Comparison of ENCODE assay signal across 36 cellular contexts in genomic region chr9:87867391-87867790, GRCh38. TPM values are rescaled to one million over a fixed set of nuclear protein-coding genes. Genes with fewer than 3 reads are reported as not detected.
"Had no signal": no experiment of that assay in that cellular context is flagged by ENCODE, and none has a peak within 500 bp of the region (broad histone marks: within the 10 kb centered on the region; RNA-seq: fewer than 3 reads in every experiment).

No MANE protein-coding gene starts in this region.

- H3K36me3 ChIP-seq: left lung, lower lobe of right lung, neural progenitor cell, neutrophil, ovary, right atrium auricular region, right lobe of liver, stomach, thyroid gland, transverse colon, upper lobe of left lung, vagina had no signal

- H3K4me2 ChIP-seq: neural progenitor cell, smooth muscle cell had no signal

- H3K9ac ChIP-seq: neural progenitor cell had no signal

- H3K27me3 ChIP-seq: left lung, neural progenitor cell, neutrophil, ovary, right atrium auricular region, right lobe of liver, stomach, testis, thyroid gland, transverse colon, upper lobe of left lung, vagina had no signal

- H2AFZ ChIP-seq: neural progenitor cell had no signal

- H3K27ac ChIP-seq: left lung, lower lobe of right lung, neural progenitor cell, neutrophil, ovary, right atrium auricular region, right lobe of liver, stomach, testis, thyroid gland, transverse colon, upper lobe of left lung, vagina had no signal

- H3K9me3 ChIP-seq: left lung, lower lobe of right lung, neutrophil, ovary, right atrium auricular region, right lobe of liver, stomach, testis, thyroid gland, transverse colon, upper lobe of left lung, vagina had no signal

- DNase-seq: kidney glomerular epithelial cell; left cardiac atrium; left lung; lower lobe of right lung; mammary epithelial cell; mesenchymal stem cell; naive B cell; natural killer cell; nephron progenitor cell; occipital lobe; right lobe of liver; stimulated activated CD4-positive, alpha-beta T cell treated with anti-CD3 and anti-CD28 coated beads, Interleukin-12 subunit alpha, Interleukin-12 subunit beta, amount 100 ng/mL, for 4 hours; stimulated activated CD4-positive, alpha-beta T cell treated with anti-CD3 and anti-CD28 coated beads, Interleukin-15, amount 100 ng/mL, for 24 hours; stimulated activated CD4-positive, alpha-beta T cell treated with anti-CD3 and anti-CD28 coated beads, Interleukin-2, amount 100 ng/mL, for 24 hours; stimulated activated CD4-positive, alpha-beta T cell treated with anti-CD3 and anti-CD28 coated beads, Interleukin-4, amount 100 ng/mL, for 1 hour; stimulated activated naive B cell treated with anti-CD40 and anti-IgM and Interleukin-4, amounts not matched to agents 10 μg/mL and 1 μg/mL and 100 μg/mL, for 72 hours; stimulated activated naive CD8-positive, alpha-beta T cell treated with anti-CD3 and anti-CD28 coated beads, Interleukin-15, Interleukin-2, amounts not matched to agents 100 U/mL and 50 U/mL, for 24 hours; stomach; testis; thyroid gland; transverse colon; upper lobe of left lung had no signal

- ATAC-seq: left cardiac atrium; left lung; lower lobe of right lung; natural killer cell; right lobe of liver; stimulated activated naive B cell treated with anti-CD40 and anti-IgM and Interleukin-4, amounts not matched to agents 10 μg/mL and 1 μg/mL and 100 μg/mL, for 72 hours; stimulated activated naive CD8-positive, alpha-beta T cell treated with anti-CD3 and anti-CD28 coated beads, Interleukin-15, Interleukin-2, amounts not matched to agents 100 U/mL and 50 U/mL, for 24 hours had no signal

- H3K4me3 ChIP-seq: left lung, lower lobe of right lung, neural progenitor cell, ovary, right atrium auricular region, right lobe of liver, smooth muscle cell, stomach, testis, thyroid gland, transverse colon, upper lobe of left lung, vagina had no signal

- FAIRE-seq: keratinocyte had no signal

- H3K4me1 ChIP-seq: left lung, lower lobe of right lung, neural progenitor cell, right atrium auricular region, right lobe of liver, stomach, testis, thyroid gland, upper lobe of left lung, vagina had no signal

RNA-seq across cellular contexts. Expression of gene SPATA31E1, which starts 15.3 kb away (rescaled TPM):
- total RNA-seq: left cardiac atrium, left lung, liver, lower lobe of right lung, mammary epithelial cell, mononuclear cell, natural killer cell, occipital lobe, ovary, progenitor cell of endocrine pancreas, pulmonary artery endothelial cell, renal cortical epithelial cell, right atrium auricular region, right lobe of liver, skeletal muscle tissue, smooth muscle cell, stomach, transverse colon, upper lobe of left lung, urinary bladder, vagina had no signal
- polyA plus RNA-seq: keratinocyte, liver, mammary epithelial cell, ovary, smooth muscle cell, stomach had no signal

RNA-seq across cellular contexts. Expression of gene SPATA31C1, which starts 50.4 kb away (rescaled TPM):
- total RNA-seq: left cardiac atrium, left lung, lower lobe of right lung, mammary epithelial cell, mononuclear cell, natural killer cell, occipital lobe, ovary, progenitor cell of endocrine pancreas, pulmonary artery endothelial cell, renal cortical epithelial cell, right atrium auricular region, right lobe of liver, skeletal muscle tissue, smooth muscle cell, stomach, thyroid gland, transverse colon, upper lobe of left lung, vagina had no signal
- polyA plus RNA-seq: keratinocyte, liver, mammary epithelial cell, ovary, smooth muscle cell, stomach, urinary bladder had no signal
